Comparison of ENCODE assay signal across 1 cellular context in genomic region chr6:2760882-2761842, GRCh38.
A peak's percentile ranks its signal among the peaks of the same experiment; 100 is the strongest.
TF ChIP-seq lines count a peak whose summit lies in the region.

No MANE protein-coding gene starts in this region.

TF ChIP-seq in K562, 482 proteins besides CTCF, POLR2A, EP300 and RAD21 (continues in another document):
- no peak for TF ChIP-seq SNAPC5 (CRISPR knock-in tag; IDR thresholded peaks at IDR 0.05)
- TF ChIP-seq ATF6 (CRISPR knock-in tag; IDR thresholded peaks at IDR 0.05) = no peak
- TF ChIP-seq, protein P1, sequence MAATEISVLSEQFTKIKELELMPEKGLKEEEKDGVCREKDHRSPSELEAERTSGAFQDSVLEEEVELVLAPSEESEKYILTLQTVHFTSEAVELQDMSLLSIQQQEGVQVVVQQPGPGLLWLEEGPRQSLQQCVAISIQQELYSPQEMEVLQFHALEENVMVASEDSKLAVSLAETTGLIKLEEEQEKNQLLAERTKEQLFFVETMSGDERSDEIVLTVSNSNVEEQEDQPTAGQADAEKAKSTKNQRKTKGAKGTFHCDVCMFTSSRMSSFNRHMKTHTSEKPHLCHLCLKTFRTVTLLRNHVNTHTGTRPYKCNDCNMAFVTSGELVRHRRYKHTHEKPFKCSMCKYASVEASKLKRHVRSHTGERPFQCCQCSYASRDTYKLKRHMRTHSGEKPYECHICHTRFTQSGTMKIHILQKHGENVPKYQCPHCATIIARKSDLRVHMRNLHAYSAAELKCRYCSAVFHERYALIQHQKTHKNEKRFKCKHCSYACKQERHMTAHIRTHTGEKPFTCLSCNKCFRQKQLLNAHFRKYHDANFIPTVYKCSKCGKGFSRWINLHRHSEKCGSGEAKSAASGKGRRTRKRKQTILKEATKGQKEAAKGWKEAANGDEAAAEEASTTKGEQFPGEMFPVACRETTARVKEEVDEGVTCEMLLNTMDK (IDR thresholded peaks at IDR 0.05; ENCODE audit: borderline replicate concordance, insufficient read depth, low read depth, low read length, poor library complexity, severe bottlenecking) = no peak
- no peak for TF ChIP-seq HDGF (IDR thresholded peaks at IDR 0.05)
- no peak for TF ChIP-seq ZNF184 (CRISPR knock-in tag; IDR thresholded peaks at IDR 0.05)
- TF ChIP-seq ZKSCAN1 (IDR thresholded peaks at IDR 0.05; ENCODE audit: low read depth, low read length) = peak; percentile 99
- no peak for TF ChIP-seq POLR3A (IDR thresholded peaks at IDR 0.05; ENCODE audit: borderline replicate concordance, extremely low read depth, insufficient read depth, insufficient read length)
- TF ChIP-seq TCF3 (CRISPR knock-in tag; IDR thresholded peaks at IDR 0.05) = peak; percentile 47
- no peak for TF ChIP-seq ZNF12 (CRISPR knock-in tag; IDR thresholded peaks at IDR 0.05)
- TF ChIP-seq, protein P2, sequence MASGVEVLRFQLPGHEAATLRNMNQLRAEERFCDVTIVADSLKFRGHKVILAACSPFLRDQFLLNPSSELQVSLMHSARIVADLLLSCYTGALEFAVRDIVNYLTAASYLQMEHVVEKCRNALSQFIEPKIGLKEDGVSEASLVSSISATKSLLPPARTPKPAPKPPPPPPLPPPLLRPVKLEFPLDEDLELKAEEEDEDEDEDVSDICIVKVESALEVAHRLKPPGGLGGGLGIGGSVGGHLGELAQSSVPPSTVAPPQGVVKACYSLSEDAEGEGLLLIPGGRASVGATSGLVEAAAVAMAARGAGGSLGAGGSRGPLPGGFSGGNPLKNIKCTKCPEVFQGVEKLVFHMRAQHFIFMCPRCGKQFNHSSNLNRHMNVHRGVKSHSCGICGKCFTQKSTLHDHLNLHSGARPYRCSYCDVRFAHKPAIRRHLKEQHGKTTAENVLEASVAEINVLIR (CRISPR knock-in tag; IDR thresholded peaks at IDR 0.05) = no peak
- no peak for TF ChIP-seq CHD1 (IDR thresholded peaks at IDR 0.05; ENCODE audit: low read length)
- peak; percentile 80 for TF ChIP-seq DPF2 (IDR thresholded peaks at IDR 0.05)
- TF ChIP-seq, protein P3, sequence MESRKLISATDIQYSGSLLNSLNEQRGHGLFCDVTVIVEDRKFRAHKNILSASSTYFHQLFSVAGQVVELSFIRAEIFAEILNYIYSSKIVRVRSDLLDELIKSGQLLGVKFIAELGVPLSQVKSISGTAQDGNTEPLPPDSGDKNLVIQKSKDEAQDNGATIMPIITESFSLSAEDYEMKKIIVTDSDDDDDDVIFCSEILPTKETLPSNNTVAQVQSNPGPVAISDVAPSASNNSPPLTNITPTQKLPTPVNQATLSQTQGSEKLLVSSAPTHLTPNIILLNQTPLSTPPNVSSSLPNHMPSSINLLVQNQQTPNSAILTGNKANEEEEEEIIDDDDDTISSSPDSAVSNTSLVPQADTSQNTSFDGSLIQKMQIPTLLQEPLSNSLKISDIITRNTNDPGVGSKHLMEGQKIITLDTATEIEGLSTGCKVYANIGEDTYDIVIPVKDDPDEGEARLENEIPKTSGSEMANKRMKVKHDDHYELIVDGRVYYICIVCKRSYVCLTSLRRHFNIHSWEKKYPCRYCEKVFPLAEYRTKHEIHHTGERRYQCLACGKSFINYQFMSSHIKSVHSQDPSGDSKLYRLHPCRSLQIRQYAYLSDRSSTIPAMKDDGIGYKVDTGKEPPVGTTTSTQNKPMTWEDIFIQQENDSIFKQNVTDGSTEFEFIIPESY (CRISPR knock-in tag; IDR thresholded peaks at IDR 0.05) = peak; percentile 39; the same call in 1 of the 2 replicates
- TF ChIP-seq FOSL1 (tag; conservative IDR thresholded peaks at IDR 0.05) = peak; percentile 84
- no peak for TF ChIP-seq FOXJ2 (tag; IDR thresholded peaks at IDR 0.05)
- TF ChIP-seq PCBP1 (IDR thresholded peaks at IDR 0.05; ENCODE audit: low read depth, low read length, poor library complexity, severe bottlenecking) = no peak
- peak; percentile 55; the same call in 1 of the 2 replicates for TF ChIP-seq TEAD4 (IDR thresholded peaks at IDR 0.05; ENCODE audit: low read length)
- no peak for TF ChIP-seq TEAD4 (CRISPR knock-in tag; IDR thresholded peaks at IDR 0.05; ENCODE audit: borderline replicate concordance)
- peak; percentile 6; the same call in 1 of the 2 replicates for TF ChIP-seq MYBL2 (IDR thresholded peaks at IDR 0.05; ENCODE audit: low read depth)
- no peak for TF ChIP-seq MYBL2 (CRISPR knock-in tag; IDR thresholded peaks at IDR 0.05; ENCODE audit: borderline replicate concordance)
- no peak for TF ChIP-seq ZNF584 (CRISPR knock-in tag; IDR thresholded peaks at IDR 0.05; ENCODE audit: low read depth)
- TF ChIP-seq, protein P4, sequence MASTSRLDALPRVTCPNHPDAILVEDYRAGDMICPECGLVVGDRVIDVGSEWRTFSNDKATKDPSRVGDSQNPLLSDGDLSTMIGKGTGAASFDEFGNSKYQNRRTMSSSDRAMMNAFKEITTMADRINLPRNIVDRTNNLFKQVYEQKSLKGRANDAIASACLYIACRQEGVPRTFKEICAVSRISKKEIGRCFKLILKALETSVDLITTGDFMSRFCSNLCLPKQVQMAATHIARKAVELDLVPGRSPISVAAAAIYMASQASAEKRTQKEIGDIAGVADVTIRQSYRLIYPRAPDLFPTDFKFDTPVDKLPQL (IDR thresholded peaks at IDR 0.05; ENCODE audit: extremely low read depth, insufficient read length) = no peak
- no peak for TF ChIP-seq CREB1 (IDR thresholded peaks at IDR 0.05)
- no peak for TF ChIP-seq CREB1 (CRISPR knock-in tag; IDR thresholded peaks at IDR 0.05)
- TF ChIP-seq, protein P5, sequence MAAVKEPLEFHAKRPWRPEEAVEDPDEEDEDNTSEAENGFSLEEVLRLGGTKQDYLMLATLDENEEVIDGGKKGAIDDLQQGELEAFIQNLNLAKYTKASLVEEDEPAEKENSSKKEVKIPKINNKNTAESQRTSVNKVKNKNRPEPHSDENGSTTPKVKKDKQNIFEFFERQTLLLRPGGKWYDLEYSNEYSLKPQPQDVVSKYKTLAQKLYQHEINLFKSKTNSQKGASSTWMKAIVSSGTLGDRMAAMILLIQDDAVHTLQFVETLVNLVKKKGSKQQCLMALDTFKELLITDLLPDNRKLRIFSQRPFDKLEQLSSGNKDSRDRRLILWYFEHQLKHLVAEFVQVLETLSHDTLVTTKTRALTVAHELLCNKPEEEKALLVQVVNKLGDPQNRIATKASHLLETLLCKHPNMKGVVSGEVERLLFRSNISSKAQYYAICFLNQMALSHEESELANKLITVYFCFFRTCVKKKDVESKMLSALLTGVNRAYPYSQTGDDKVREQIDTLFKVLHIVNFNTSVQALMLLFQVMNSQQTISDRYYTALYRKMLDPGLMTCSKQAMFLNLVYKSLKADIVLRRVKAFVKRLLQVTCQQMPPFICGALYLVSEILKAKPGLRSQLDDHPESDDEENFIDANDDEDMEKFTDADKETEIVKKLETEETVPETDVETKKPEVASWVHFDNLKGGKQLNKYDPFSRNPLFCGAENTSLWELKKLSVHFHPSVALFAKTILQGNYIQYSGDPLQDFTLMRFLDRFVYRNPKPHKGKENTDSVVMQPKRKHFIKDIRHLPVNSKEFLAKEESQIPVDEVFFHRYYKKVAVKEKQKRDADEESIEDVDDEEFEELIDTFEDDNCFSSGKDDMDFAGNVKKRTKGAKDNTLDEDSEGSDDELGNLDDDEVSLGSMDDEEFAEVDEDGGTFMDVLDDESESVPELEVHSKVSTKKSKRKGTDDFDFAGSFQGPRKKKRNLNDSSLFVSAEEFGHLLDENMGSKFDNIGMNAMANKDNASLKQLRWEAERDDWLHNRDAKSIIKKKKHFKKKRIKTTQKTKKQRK (IDR thresholded peaks at IDR 0.05; ENCODE audit: borderline replicate concordance, low read depth, low read length) = no peak
- TF ChIP-seq TRIM28 (IDR thresholded peaks at IDR 0.05) = no peak
- no peak for TF ChIP-seq HMGXB4 (CRISPR knock-in tag; IDR thresholded peaks at IDR 0.05)
- TF ChIP-seq, protein P6, sequence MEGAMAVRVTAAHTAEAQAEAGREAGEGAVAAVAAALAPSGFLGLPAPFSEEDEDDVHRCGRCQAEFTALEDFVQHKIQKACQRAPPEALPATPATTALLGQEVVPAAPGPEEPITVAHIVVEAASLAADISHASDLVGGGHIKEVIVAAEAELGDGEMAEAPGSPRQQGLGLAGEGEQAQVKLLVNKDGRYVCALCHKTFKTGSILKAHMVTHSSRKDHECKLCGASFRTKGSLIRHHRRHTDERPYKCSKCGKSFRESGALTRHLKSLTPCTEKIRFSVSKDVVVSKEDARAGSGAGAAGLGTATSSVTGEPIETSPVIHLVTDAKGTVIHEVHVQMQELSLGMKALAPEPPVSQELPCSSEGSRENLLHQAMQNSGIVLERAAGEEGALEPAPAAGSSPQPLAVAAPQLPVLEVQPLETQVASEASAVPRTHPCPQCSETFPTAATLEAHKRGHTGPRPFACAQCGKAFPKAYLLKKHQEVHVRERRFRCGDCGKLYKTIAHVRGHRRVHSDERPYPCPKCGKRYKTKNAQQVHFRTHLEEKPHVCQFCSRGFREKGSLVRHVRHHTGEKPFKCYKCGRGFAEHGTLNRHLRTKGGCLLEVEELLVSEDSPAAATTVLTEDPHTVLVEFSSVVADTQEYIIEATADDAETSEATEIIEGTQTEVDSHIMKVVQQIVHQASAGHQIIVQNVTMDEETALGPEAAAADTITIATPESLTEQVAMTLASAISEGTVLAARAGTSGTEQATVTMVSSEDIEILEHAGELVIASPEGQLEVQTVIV (CRISPR knock-in tag; IDR thresholded peaks at IDR 0.05; ENCODE audit: borderline replicate concordance) = no peak
- no peak for TF ChIP-seq ESRRB (CRISPR knock-in tag; IDR thresholded peaks at IDR 0.05; ENCODE audit: borderline replicate concordance)
- peak; percentile 46 for TF ChIP-seq CBFA2T2 (conservative IDR thresholded peaks at IDR 0.05)
- TF ChIP-seq E2F1 (CRISPR knock-in tag; IDR thresholded peaks at IDR 0.05) = no peak
- TF ChIP-seq SMARCA4 (IDR thresholded peaks at IDR 0.05) = peak; percentile 66
- TF ChIP-seq NEUROD1 (IDR thresholded peaks at IDR 0.05; ENCODE audit: borderline replicate concordance, low read depth, low read length, partially characterized antibody) = no peak
- TF ChIP-seq NFATC3 (IDR thresholded peaks at IDR 0.05) = no peak
- TF ChIP-seq JUNB (CRISPR knock-in tag; conservative IDR thresholded peaks at IDR 0.05) = no peak
- TF ChIP-seq, protein P7, sequence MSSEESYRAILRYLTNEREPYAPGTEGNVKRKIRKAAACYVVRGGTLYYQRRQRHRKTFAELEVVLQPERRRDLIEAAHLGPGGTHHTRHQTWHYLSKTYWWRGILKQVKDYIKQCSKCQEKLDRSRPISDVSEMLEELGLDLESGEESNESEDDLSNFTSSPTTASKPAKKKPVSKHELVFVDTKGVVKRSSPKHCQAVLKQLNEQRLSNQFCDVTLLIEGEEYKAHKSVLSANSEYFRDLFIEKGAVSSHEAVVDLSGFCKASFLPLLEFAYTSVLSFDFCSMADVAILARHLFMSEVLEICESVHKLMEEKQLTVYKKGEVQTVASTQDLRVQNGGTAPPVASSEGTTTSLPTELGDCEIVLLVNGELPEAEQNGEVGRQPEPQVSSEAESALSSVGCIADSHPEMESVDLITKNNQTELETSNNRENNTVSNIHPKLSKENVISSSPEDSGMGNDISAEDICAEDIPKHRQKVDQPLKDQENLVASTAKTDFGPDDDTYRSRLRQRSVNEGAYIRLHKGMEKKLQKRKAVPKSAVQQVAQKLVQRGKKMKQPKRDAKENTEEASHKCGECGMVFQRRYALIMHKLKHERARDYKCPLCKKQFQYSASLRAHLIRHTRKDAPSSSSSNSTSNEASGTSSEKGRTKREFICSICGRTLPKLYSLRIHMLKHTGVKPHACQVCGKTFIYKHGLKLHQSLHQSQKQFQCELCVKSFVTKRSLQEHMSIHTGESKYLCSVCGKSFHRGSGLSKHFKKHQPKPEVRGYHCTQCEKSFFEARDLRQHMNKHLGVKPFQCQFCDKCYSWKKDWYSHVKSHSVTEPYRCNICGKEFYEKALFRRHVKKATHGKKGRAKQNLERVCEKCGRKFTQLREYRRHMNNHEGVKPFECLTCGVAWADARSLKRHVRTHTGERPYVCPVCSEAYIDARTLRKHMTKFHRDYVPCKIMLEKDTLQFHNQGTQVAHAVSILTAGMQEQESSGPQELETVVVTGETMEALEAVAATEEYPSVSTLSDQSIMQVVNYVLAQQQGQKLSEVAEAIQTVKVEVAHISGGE (CRISPR knock-in tag; IDR thresholded peaks at IDR 0.05) = 0 out of 6 replicates have a peak, but pooled peaks of 1 of the 3 experiments have one; percentile 35
